Comparison of ENCODE assay signal across 8 cellular contexts in the genomic region with DNA sequence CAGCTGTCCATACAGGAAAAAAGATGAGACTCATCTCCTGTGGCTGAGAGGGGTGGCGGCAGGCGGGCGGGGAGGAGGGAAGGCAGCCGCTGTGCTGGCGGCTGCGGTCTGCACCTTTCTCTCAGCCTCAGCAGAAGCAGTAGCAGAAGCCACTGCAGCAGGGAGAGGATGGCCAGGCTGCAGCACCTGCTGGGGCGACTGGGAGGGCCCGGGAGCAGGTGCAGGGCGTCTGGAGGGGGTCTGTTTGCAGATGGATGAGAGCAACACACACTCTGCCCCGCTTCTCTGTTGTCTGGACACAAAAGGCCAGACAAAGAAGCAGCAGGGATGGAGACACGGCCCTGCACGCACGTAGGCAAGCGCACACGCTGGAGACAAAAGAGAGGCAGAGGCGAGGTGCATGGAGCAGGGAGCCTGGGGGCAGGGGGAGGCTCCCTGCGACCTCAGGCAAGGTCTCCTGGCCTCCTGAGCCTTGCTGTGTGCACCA. TPM values are rescaled to one million over a fixed set of nuclear protein-coding genes. Genes with fewer than 3 reads are reported as not detected.
DNase-seq lines count a peak whose midpoint lies in the region; ATAC-seq and TF ChIP-seq lines count a peak whose summit lies in the region.

No MANE protein-coding gene starts in this region.

- intact Hi-C loops in uterus (cut with DNase I; ENCODE audit: low total_unique reads): no loop called here

- peak overlapping the region; percentile 78 for H2BK15ac ChIP-seq in neuronal stem cell (ENCODE audit: low read length)

- H3K27me3 ChIP-seq in neuronal stem cell (ENCODE audit: control insufficient read depth in 3 of 3, insufficient read depth in 3 of 3, low read depth in 1 of 3, low read length in 3 of 3) (peaks cover 0 to 12% (median 0%) of the 10 kb centered on the region in 3 experiments), uterus (no peaks in the 10 kb centered on the region)

- no peak overlapping the region for H3K27ac Mint-ChIP-seq in type B pancreatic cell

- H3K79me1 ChIP-seq in neuronal stem cell (ENCODE audit: low read depth, low read length): peaks cover 1% of the 10 kb centered on the region

- no peak overlapping the region for H3K27ac ChIP-seq in neuronal stem cell (replicated peaks; ENCODE audit: low read length)
- H3K27ac ChIP-seq in uterus: no peak overlapping the region

- no peak overlapping the region for H3K23ac ChIP-seq in neuronal stem cell (ENCODE audit: low read depth, low read length, poor library complexity)

- ATAC-seq in HG03521 (IDR thresholded peaks at IDR 0.05; ENCODE audit: unreplicated experiment) (no peak), GM19395 (IDR thresholded peaks at IDR 0.05; ENCODE audit: unreplicated experiment) (no peak)

- no peak overlapping the region for H2BK12ac ChIP-seq in neuronal stem cell (ENCODE audit: low read length)

- H3K36me3 ChIP-seq in neuronal stem cell (replicated peaks in 1 of 2; ENCODE audit: control insufficient read depth in 2 of 2, insufficient read depth in 2 of 2, low read length in 2 of 2) (no peaks in the 10 kb centered on the region), uterus (no peaks in the 10 kb centered on the region)

- no peak overlapping the region for H4K91ac ChIP-seq in neuronal stem cell (ENCODE audit: low read depth, low read length, poor library complexity)

- H2BK5ac ChIP-seq in neuronal stem cell (ENCODE audit: low read length): no peak overlapping the region

- H3K4me2 ChIP-seq in neuronal stem cell (ENCODE audit: insufficient read depth, low read length, poor library complexity, severe bottlenecking): peak overlapping the region; percentile 48

- peak overlapping the region; percentile 4 for H2AK5ac ChIP-seq in neuronal stem cell (ENCODE audit: low read depth, low read length)

- TF ChIP-seq CTCF in uterus (IDR thresholded peaks at IDR 0.05) (no peak), type B pancreatic cell (conservative IDR thresholded peaks at IDR 0.05) (no peak)

- H3K14ac ChIP-seq in neuronal stem cell (ENCODE audit: low read length): no peak overlapping the region

- H3K9me3 Mint-ChIP-seq in type B pancreatic cell: no peaks in the 10 kb centered on the region

- DNase-seq in HT1080 (ENCODE audit: low read depth) (peak; percentile 37), NCI-H524 treated with DMSO at 0.1 percent for 48 hours (lab: John Stamatoyannopoulos, UW) (peak; percentile 22), activated gamma-delta T cell (lab: John Stamatoyannopoulos, UW) (peak; percentile 31), neuronal stem cell (ENCODE audit: low spot score) (peak; percentile 81), uterus (no peak), type B pancreatic cell (ENCODE audit: extremely low spot score, unreplicated experiment) (no peak)

- H2BK120ac ChIP-seq in neuronal stem cell (ENCODE audit: low read depth, low read length): no peak overlapping the region

- no peaks in the 10 kb centered on the region for H3K36me3 Mint-ChIP-seq in type B pancreatic cell

- no peak overlapping the region for H3K4ac ChIP-seq in neuronal stem cell (ENCODE audit: low read length)

- H3K4me3 ChIP-seq in neuronal stem cell (ENCODE audit: low read length in 2 of 2) (peak overlapping the region in 1 of 2 donors; percentile 14), uterus (no peak overlapping the region)

- WGBS in neuronal stem cell (ENCODE audit: extremely low coverage in 2 of 2, insufficient read length in 2 of 2, insufficient replicate concordance in 1 of 2), 2 donors: no CpG with 5 or more reads among the region's 17 CpGs

- peak overlapping the region; percentile 94 for H3K18ac ChIP-seq in neuronal stem cell (ENCODE audit: low read length)

- peak overlapping the region; percentile 5 for H3K9ac ChIP-seq in neuronal stem cell (ENCODE audit: low read depth, low read length, poor library complexity)

- peaks cover 80% of the 10 kb centered on the region for H3K27me3 Mint-ChIP-seq in type B pancreatic cell

- no peak overlapping the region for H3K4me3 Mint-ChIP-seq in type B pancreatic cell

- peak overlapping the region; percentile 65 for H2AFZ ChIP-seq in neuronal stem cell (ENCODE audit: low read length)

- H3K4me1 Mint-ChIP-seq in type B pancreatic cell (ENCODE audit: unreplicated experiment): peaks cover 29% of the 10 kb centered on the region

- H3K4me1 ChIP-seq in neuronal stem cell (ENCODE audit: control insufficient read depth in 2 of 2, insufficient read depth in 1 of 2, low read depth in 1 of 2, low read length in 2 of 2) (peaks cover 30 to 64% of the 10 kb centered on the region in 2 donors), uterus (no peaks in the 10 kb centered on the region)

- TF ChIP-seq POLR2A in uterus (IDR thresholded peaks at IDR 0.05): no peak

- H4K8ac ChIP-seq in neuronal stem cell (ENCODE audit: low read depth, low read length): no peak overlapping the region

- H3K9me3 ChIP-seq in neuronal stem cell (replicated peaks in 1 of 2; ENCODE audit: control insufficient read depth in 2 of 2, insufficient read depth in 1 of 2, low read depth in 1 of 2, low read length in 2 of 2) (no peaks in the 10 kb centered on the region), uterus (no peaks in the 10 kb centered on the region)

RNA-seq across cellular contexts. Expression of a gene that starts 9.3 kb away (rescaled TPM):
- 0.07 and 0.10 TPM in 2 replicates for total RNA-seq in HT1080 (2014; rRNA removed; shearing (Covaris generic))
- 0.02 and 0.10 TPM in 2 replicates for polyA plus RNA-seq in HT1080 (2015; cell fraction: cytosol; rRNA removed)
- polyA plus RNA-seq in HT1080 (2015; cell fraction: nucleus; rRNA removed): 0.41 and 0.65 TPM in 2 replicates
- polyA plus RNA-seq in neuronal stem cell (2013, experiment 1 of 2): 42.5 TPM
- 40.0 TPM for polyA plus RNA-seq in neuronal stem cell (2013, experiment 2 of 2)
- total RNA-seq in uterus (1 to 10 TPM in 3 of 4 donors, under 1 TPM in 1; 0.51 to 5.3 (median 3.1) TPM), type B pancreatic cell (ENCODE audit: low replicate concordance) (5.9 and 12.2 TPM in 2 replicates)

RNA-seq across cellular contexts. Expression of a gene that starts 26.3 kb away (rescaled TPM):
- total RNA-seq in HT1080 (2014; rRNA removed; shearing (Covaris generic)): not detected in 2 replicates
- not detected in 2 replicates for polyA plus RNA-seq in HT1080 (2015; cell fraction: cytosol; rRNA removed)
- not detected in 2 replicates for polyA plus RNA-seq in HT1080 (2015; cell fraction: nucleus; rRNA removed)
- polyA plus RNA-seq in neuronal stem cell (2013, experiment 1 of 2): 1.1 TPM
- 1.2 TPM for polyA plus RNA-seq in neuronal stem cell (2013, experiment 2 of 2)
- not detected for total RNA-seq in uterus
- 1.0 TPM in 1 of 2 replicates, not detected in the other for total RNA-seq in type B pancreatic cell (ENCODE audit: low replicate concordance)

RNA-seq across cellular contexts. Expression of a gene that starts 30.2 kb away (rescaled TPM):
- not detected in 2 replicates for total RNA-seq in HT1080 (2014; rRNA removed; shearing (Covaris generic))
- polyA plus RNA-seq in HT1080 (2015; cell fraction: cytosol; rRNA removed): not detected in 2 replicates
- polyA plus RNA-seq in HT1080 (2015; cell fraction: nucleus; rRNA removed): not detected in 2 replicates
- 0.14 TPM for polyA plus RNA-seq in neuronal stem cell (2013, experiment 1 of 2)
- 0.12 TPM for polyA plus RNA-seq in neuronal stem cell (2013, experiment 2 of 2)
- total RNA-seq in uterus (1 to 10 TPM in 1 of 4 donors, under 1 TPM in 1, not detected in 2; 0.55 to 4.1 TPM), type B pancreatic cell (ENCODE audit: low replicate concordance) (4.6 TPM in 1 of 2 replicates, not detected in the other)

RNA-seq across cellular contexts. Expression of a gene that starts 58.1 kb away (rescaled TPM):
- total RNA-seq in HT1080 (2014; rRNA removed; shearing (Covaris generic)): 42.6 and 50.1 TPM in 2 replicates
- 39.2 and 40.2 TPM in 2 replicates for polyA plus RNA-seq in HT1080 (2015; cell fraction: cytosol; rRNA removed)
- polyA plus RNA-seq in HT1080 (2015; cell fraction: nucleus; rRNA removed): 22.5 and 28.3 TPM in 2 replicates
- 19.5 TPM for polyA plus RNA-seq in neuronal stem cell (2013, experiment 1 of 2)
- 18.8 TPM for polyA plus RNA-seq in neuronal stem cell (2013, experiment 2 of 2)
- total RNA-seq in uterus (10 to 100 TPM; 32.4 to 71.5 (median 43.8) TPM), type B pancreatic cell (ENCODE audit: low replicate concordance) (15.7 and 24.3 TPM in 2 replicates)

Comparison
In these comparisons a context has a peak if more than half of its experiments do, and no peak if none do; other contexts are left out.
1. DNase-seq: peak in HT1080 (single experiment), NCI-H524 treated with DMSO at 0.1 percent for 48 hours (single experiment), activated gamma-delta T cell (single experiment) and neuronal stem cell (single experiment); none in uterus (0 of 2) and type B pancreatic cell (single experiment).